In the genomic region with DNA sequence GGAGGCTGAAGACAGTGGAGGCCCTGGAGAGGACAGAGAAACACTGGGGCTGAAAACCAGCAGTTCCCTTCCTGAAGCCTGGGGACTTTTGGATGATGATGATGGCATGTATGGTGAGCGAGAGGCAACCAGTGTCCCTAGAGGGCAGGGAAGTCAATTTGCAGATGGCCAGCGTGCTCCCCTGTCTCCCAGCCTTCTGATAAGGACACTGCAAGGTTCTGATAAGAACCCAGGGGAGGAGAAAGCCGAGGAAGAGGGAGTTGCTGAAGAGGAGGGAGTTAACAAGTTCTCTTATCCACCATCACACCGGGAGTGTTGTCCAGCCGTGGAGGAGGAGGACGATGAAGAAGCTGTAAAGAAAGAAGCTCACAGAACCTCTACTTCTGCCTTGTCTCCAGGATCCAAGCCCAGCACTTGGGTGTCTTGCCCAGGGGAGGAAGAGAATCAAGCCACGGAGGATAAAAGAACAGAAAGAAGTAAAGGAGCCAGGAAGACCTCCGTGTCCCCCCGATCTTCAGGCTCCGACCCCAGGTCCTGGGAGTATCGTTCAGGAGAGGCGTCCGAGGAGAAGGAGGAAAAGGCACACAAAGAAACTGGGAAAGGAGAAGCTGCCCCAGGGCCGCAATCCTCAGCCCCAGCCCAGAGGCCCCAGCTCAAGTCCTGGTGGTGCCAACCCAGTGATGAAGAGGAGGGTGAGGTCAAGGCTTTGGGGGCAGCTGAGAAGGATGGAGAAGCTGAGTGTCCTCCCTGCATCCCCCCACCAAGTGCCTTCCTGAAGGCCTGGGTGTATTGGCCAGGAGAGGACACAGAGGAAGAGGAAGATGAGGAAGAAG, we compare ENCODE assay signal across 1 cellular context.
TF ChIP-seq lines count a peak whose summit lies in the region.

No MANE protein-coding gene starts in this region.

TF ChIP-seq in K562, 482 proteins besides CTCF, POLR2A, EP300 and RAD21 (continued from another document and continues in another):
- TF ChIP-seq ZHX1 (conservative IDR thresholded peaks at IDR 0.05; ENCODE audit: low read length) (no peak), SAP30 (IDR thresholded peaks at IDR 0.05; ENCODE audit: borderline replicate concordance, insufficient read depth, low read depth, low read length, poor library complexity, severe bottlenecking) (peak; percentile 15), KLF16 (IDR thresholded peaks at IDR 0.05) (peak; percentile 99), ZNF444 (CRISPR knock-in tag; IDR thresholded peaks at IDR 0.05) (no peak), PHF20 (IDR thresholded peaks at IDR 0.05; ENCODE audit: partially characterized antibody) (peak; percentile 50), HNRNPH1 (optimal IDR thresholded peaks at IDR 0.05; ENCODE audit: low read depth, low read length) (no peak), GTF2E2 (tag; IDR thresholded peaks at IDR 0.05) (no peak; the same call in 1 of the 2 replicates), ZNF445 (CRISPR knock-in tag; IDR thresholded peaks at IDR 0.05; ENCODE audit: low read depth) (no peak), SMARCA4 (IDR thresholded peaks at IDR 0.05) (peak; percentile 97), FUS (optimal IDR thresholded peaks at IDR 0.05; ENCODE audit: low read depth, low read length) (no peak), SPI1 (IDR thresholded peaks at IDR 0.05; ENCODE audit: borderline replicate concordance, low read depth, low read length) (peak; percentile 85), MITF (IDR thresholded peaks at IDR 0.05) (peak; percentile 79; the same call in 1 of the 2 replicates), PCBP1 (IDR thresholded peaks at IDR 0.05; ENCODE audit: low read depth, low read length, poor library complexity, severe bottlenecking) (no peak), FOXM1 (IDR thresholded peaks at IDR 0.05; ENCODE audit: low read depth) (peak; percentile 96), FOXM1 (CRISPR knock-in tag; IDR thresholded peaks at IDR 0.05; ENCODE audit: low read depth) (peak; percentile 41; the same call in 1 of the 2 replicates), HDAC3 (IDR thresholded peaks at IDR 0.05; ENCODE audit: borderline replicate concordance, partially characterized antibody) (peak; percentile 98), HNRNPK (IDR thresholded peaks at IDR 0.05; ENCODE audit: low read depth, low read length, poor library complexity, severe bottlenecking) (no peak)
- TF ChIP-seq, protein P1, sequence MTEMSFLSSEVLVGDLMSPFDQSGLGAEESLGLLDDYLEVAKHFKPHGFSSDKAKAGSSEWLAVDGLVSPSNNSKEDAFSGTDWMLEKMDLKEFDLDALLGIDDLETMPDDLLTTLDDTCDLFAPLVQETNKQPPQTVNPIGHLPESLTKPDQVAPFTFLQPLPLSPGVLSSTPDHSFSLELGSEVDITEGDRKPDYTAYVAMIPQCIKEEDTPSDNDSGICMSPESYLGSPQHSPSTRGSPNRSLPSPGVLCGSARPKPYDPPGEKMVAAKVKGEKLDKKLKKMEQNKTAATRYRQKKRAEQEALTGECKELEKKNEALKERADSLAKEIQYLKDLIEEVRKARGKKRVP (CRISPR knock-in tag; IDR thresholded peaks at IDR 0.05): 0 out of 2 replicates have a peak, but pooled peaks have one; percentile 51
- TF ChIP-seq, protein P2, sequence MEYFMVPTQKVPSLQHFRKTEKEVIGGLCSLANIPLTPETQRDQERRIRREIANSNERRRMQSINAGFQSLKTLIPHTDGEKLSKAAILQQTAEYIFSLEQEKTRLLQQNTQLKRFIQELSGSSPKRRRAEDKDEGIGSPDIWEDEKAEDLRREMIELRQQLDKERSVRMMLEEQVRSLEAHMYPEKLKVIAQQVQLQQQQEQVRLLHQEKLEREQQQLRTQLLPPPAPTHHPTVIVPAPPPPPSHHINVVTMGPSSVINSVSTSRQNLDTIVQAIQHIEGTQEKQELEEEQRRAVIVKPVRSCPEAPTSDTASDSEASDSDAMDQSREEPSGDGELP (CRISPR knock-in tag; IDR thresholded peaks at IDR 0.05; ENCODE audit: borderline replicate concordance): peak; percentile 92
- TF ChIP-seq, protein P3, sequence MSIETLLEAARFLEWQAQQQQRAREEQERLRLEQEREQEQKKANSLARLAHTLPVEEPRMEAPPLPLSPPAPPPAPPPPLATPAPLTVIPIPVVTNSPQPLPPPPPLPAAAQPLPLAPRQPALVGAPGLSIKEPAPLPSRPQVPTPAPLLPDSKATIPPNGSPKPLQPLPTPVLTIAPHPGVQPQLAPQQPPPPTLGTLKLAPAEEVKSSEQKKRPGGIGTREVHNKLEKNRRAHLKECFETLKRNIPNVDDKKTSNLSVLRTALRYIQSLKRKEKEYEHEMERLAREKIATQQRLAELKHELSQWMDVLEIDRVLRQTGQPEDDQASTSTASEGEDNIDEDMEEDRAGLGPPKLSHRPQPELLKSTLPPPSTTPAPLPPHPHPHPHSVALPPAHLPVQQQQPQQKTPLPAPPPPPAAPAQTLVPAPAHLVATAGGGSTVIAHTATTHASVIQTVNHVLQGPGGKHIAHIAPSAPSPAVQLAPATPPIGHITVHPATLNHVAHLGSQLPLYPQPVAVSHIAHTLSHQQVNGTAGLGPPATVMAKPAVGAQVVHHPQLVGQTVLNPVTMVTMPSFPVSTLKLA (conservative IDR thresholded peaks at IDR 0.05): peak; percentile 92 to 97
- TF ChIP-seq, protein P4, sequence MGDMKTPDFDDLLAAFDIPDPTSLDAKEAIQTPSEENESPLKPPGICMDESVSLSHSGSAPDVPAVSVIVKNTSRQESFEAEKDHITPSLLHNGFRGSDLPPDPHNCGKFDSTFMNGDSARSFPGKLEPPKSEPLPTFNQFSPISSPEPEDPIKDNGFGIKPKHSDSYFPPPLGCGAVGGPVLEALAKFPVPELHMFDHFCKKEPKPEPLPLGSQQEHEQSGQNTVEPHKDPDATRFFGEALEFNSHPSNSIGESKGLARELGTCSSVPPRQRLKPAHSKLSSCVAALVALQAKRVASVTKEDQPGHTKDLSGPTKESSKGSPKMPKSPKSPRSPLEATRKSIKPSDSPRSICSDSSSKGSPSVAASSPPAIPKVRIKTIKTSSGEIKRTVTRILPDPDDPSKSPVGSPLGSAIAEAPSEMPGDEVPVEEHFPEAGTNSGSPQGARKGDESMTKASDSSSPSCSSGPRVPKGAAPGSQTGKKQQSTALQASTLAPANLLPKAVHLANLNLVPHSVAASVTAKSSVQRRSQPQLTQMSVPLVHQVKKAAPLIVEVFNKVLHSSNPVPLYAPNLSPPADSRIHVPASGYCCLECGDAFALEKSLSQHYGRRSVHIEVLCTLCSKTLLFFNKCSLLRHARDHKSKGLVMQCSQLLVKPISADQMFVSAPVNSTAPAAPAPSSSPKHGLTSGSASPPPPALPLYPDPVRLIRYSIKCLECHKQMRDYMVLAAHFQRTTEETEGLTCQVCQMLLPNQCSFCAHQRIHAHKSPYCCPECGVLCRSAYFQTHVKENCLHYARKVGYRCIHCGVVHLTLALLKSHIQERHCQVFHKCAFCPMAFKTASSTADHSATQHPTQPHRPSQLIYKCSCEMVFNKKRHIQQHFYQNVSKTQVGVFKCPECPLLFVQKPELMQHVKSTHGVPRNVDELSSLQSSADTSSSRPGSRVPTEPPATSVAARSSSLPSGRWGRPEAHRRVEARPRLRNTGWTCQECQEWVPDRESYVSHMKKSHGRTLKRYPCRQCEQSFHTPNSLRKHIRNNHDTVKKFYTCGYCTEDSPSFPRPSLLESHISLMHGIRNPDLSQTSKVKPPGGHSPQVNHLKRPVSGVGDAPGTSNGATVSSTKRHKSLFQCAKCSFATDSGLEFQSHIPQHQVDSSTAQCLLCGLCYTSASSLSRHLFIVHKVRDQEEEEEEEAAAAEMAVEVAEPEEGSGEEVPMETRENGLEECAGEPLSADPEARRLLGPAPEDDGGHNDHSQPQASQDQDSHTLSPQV (IDR thresholded peaks at IDR 0.05): peak; percentile 64
- TF ChIP-seq, protein P5, sequence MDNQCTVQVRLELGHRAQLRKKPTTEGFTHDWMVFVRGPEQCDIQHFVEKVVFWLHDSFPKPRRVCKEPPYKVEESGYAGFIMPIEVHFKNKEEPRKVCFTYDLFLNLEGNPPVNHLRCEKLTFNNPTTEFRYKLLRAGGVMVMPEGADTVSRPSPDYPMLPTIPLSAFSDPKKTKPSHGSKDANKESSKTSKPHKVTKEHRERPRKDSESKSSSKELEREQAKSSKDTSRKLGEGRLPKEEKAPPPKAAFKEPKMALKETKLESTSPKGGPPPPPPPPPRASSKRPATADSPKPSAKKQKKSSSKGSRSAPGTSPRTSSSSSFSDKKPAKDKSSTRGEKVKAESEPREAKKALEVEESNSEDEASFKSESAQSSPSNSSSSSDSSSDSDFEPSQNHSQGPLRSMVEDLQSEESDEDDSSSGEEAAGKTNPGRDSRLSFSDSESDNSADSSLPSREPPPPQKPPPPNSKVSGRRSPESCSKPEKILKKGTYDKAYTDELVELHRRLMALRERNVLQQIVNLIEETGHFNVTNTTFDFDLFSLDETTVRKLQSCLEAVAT (IDR thresholded peaks at IDR 0.05): peak; percentile 65 to 67
- TF ChIP-seq, protein P6, sequence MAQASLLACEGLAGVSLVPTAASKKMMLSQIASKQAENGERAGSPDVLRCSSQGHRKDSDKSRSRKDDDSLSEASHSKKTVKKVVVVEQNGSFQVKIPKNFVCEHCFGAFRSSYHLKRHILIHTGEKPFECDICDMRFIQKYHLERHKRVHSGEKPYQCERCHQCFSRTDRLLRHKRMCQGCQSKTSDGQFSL (CRISPR knock-in tag; IDR thresholded peaks at IDR 0.05): 0 out of 2 replicates have a peak, but pooled peaks have one; percentile 8
- TF ChIP-seq, protein P6 (tag; IDR thresholded peaks at IDR 0.05): no peak
- TF ChIP-seq, protein P7, sequence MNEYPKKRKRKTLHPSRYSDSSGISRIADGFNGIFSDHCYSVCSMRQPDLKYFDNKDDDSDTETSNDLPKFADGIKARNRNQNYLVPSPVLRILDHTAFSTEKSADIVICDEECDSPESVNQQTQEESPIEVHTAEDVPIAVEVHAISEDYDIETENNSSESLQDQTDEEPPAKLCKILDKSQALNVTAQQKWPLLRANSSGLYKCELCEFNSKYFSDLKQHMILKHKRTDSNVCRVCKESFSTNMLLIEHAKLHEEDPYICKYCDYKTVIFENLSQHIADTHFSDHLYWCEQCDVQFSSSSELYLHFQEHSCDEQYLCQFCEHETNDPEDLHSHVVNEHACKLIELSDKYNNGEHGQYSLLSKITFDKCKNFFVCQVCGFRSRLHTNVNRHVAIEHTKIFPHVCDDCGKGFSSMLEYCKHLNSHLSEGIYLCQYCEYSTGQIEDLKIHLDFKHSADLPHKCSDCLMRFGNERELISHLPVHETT (CRISPR knock-in tag; conservative IDR thresholded peaks at IDR 0.05 in 1 of 2, IDR thresholded peaks at IDR 0.05 in 1 of 2): peak in 1 of 2 experiments; percentile 90; a peak in 2 of 4 replicates
- TF ChIP-seq, protein P8, sequence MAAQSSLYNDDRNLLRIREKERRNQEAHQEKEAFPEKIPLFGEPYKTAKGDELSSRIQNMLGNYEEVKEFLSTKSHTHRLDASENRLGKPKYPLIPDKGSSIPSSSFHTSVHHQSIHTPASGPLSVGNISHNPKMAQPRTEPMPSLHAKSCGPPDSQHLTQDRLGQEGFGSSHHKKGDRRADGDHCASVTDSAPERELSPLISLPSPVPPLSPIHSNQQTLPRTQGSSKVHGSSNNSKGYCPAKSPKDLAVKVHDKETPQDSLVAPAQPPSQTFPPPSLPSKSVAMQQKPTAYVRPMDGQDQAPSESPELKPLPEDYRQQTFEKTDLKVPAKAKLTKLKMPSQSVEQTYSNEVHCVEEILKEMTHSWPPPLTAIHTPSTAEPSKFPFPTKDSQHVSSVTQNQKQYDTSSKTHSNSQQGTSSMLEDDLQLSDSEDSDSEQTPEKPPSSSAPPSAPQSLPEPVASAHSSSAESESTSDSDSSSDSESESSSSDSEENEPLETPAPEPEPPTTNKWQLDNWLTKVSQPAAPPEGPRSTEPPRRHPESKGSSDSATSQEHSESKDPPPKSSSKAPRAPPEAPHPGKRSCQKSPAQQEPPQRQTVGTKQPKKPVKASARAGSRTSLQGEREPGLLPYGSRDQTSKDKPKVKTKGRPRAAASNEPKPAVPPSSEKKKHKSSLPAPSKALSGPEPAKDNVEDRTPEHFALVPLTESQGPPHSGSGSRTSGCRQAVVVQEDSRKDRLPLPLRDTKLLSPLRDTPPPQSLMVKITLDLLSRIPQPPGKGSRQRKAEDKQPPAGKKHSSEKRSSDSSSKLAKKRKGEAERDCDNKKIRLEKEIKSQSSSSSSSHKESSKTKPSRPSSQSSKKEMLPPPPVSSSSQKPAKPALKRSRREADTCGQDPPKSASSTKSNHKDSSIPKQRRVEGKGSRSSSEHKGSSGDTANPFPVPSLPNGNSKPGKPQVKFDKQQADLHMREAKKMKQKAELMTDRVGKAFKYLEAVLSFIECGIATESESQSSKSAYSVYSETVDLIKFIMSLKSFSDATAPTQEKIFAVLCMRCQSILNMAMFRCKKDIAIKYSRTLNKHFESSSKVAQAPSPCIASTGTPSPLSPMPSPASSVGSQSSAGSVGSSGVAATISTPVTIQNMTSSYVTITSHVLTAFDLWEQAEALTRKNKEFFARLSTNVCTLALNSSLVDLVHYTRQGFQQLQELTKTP (IDR thresholded peaks at IDR 0.05; ENCODE audit: low read depth in 1 of 2, partially characterized antibody in 2 of 2): peak in 1 of 2 experiments; percentile 92
